In genomic region chr16:61233718-61234117, GRCh38 we compare ENCODE assay signal across 26 cellular contexts.
"Had no signal": no experiment of that assay in that cellular context is flagged by ENCODE, and none has a peak within 500 bp of the region (broad histone marks: within the 10 kb centered on the region; RNA-seq: fewer than 3 reads in every experiment).

No MANE protein-coding gene starts in this region.

- H3K27ac Mint-ChIP-seq: activated naive CD8-positive, alpha-beta T cell; dendritic cell treated with granulocyte-macrophage colony-stimulating factor and Interleukin-4, amounts not matched to agents 40 ng/mL and 50 ng/mL, for 4 days; naive B cell; stimulated activated naive B cell treated with anti-CD40 and anti-IgM and Interleukin-4, amounts not matched to agents 10 μg/mL and 1 μg/mL and 100 μg/mL, for 72 hours had no signal

- H3K9me3 Mint-ChIP-seq: neural crest cell; stimulated activated naive B cell treated with anti-CD40 and anti-IgM and Interleukin-4, amounts not matched to agents 10 μg/mL and 1 μg/mL and 100 μg/mL, for 72 hours had no signal

- ATAC-seq: left lung; lower lobe of right lung; psoas muscle; stimulated activated naive B cell treated with anti-CD40 and anti-IgM and Interleukin-4, amounts not matched to agents 10 μg/mL and 1 μg/mL and 100 μg/mL, for 72 hours had no signal

- H3K9me3 ChIP-seq: left lung, lower lobe of right lung, psoas muscle, stomach, thyroid gland, upper lobe of left lung, vagina had no signal

- H3K36me3 Mint-ChIP-seq: activated naive CD8-positive, alpha-beta T cell; naive B cell; stimulated activated naive B cell treated with anti-CD40 and anti-IgM and Interleukin-4, amounts not matched to agents 10 μg/mL and 1 μg/mL and 100 μg/mL, for 72 hours had no signal

- DNase-seq: activated CD4-positive, alpha-beta T cell treated with anti-CD3 and anti-CD28 coated beads for 4 hours; activated CD4-positive, alpha-beta T cell treated with anti-CD3 and anti-CD28 coated beads, Interleukin-2, amount 50 U/mL, for 4 hours; activated effector memory CD4-positive, alpha-beta T cell treated with Interleukin-2 at 50 U/mL for 16 hours; activated naive CD4-positive, alpha-beta T cell treated with Interleukin-2 at 50 U/mL for 16 hours; anterior cingulate cortex; effector CD8-positive, alpha-beta T cell; foreskin fibroblast; kidney glomerular epithelial cell; left lung; lower lobe of right lung; naive B cell; occipital lobe; psoas muscle; stimulated activated CD4-positive, alpha-beta T cell treated with anti-CD3 and anti-CD28 coated beads, Interleukin-1b, Interleukin-23, amount 100 ng/mL, for 48 hours; stimulated activated naive B cell treated with anti-CD40 and anti-IgM and Interleukin-4, amounts not matched to agents 10 μg/mL and 1 μg/mL and 100 μg/mL, for 72 hours; stomach; thyroid gland; upper lobe of left lung had no signal

- H3K4me1 ChIP-seq: left lung, lower lobe of right lung, parathyroid adenoma, psoas muscle, stomach, thyroid gland, upper lobe of left lung, vagina had no signal

- H2AFZ ChIP-seq: parathyroid adenoma had no signal

- H3K4me1 Mint-ChIP-seq: central memory CD8-positive, alpha-beta T cell; naive B cell; stimulated activated naive B cell treated with anti-CD40 and anti-IgM and Interleukin-4, amounts not matched to agents 10 μg/mL and 1 μg/mL and 100 μg/mL, for 72 hours had no signal

- H3K4me3 Mint-ChIP-seq: activated naive CD8-positive, alpha-beta T cell; central memory CD8-positive, alpha-beta T cell; dendritic cell treated with granulocyte-macrophage colony-stimulating factor and Interleukin-4, amounts not matched to agents 40 ng/mL and 50 ng/mL, for 4 days; naive B cell; neural crest cell; stimulated activated naive B cell treated with anti-CD40 and anti-IgM and Interleukin-4, amounts not matched to agents 10 μg/mL and 1 μg/mL and 100 μg/mL, for 72 hours had no signal

- H3K4me2 ChIP-seq: smooth muscle cell had no signal

- H3K79me2 ChIP-seq: parathyroid adenoma had no signal

- H3K9ac ChIP-seq: parathyroid adenoma had no signal

- H3K27me3 ChIP-seq: left lung, stomach, thyroid gland, upper lobe of left lung, vagina had no signal

- H3K27me3 Mint-ChIP-seq: activated naive CD8-positive, alpha-beta T cell; central memory CD8-positive, alpha-beta T cell; dendritic cell treated with granulocyte-macrophage colony-stimulating factor and Interleukin-4, amounts not matched to agents 40 ng/mL and 50 ng/mL, for 4 days; naive B cell; stimulated activated naive B cell treated with anti-CD40 and anti-IgM and Interleukin-4, amounts not matched to agents 10 μg/mL and 1 μg/mL and 100 μg/mL, for 72 hours had no signal

- H3K4me3 ChIP-seq: left lung, lower lobe of right lung, psoas muscle, smooth muscle cell, stomach, thyroid gland, upper lobe of left lung, vagina had no signal

- H3K27ac ChIP-seq: left lung, lower lobe of right lung, parathyroid adenoma, psoas muscle, stomach, thyroid gland, upper lobe of left lung, vagina, VCaP had no signal
